28 cellular contexts compared by ENCODE assay signal in the genomic region with DNA sequence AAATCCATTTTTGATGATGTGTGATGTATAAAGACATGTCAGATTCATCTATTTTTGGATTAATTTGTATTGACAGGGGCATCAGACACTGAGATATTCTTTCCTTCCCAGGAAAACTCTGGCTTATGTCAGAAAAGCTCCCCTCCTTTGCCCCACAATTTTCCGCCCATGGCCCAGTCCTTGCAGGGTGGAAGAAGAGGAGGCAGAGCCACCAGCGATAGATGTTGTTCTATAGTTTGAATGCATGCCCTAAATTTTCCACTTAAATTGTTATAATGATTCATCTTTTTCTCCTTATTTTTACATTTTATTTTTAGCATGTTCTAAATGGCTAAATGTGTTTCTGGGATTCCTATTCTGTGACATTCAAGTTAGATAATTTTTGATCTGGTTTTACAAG.
"Had no signal": no experiment of that assay in that cellular context is flagged by ENCODE, and none has a peak within 500 bp of the region (broad histone marks: within the 10 kb centered on the region; RNA-seq: fewer than 3 reads in every experiment).

No MANE protein-coding gene starts in this region.

- H3K27me3 ChIP-seq: neutrophil, pancreas, right lobe of liver, sigmoid colon, suprapubic skin, testis, tibial artery, transverse colon, upper lobe of right lung, uterus had no signal

- H3K27ac ChIP-seq: neutrophil, pancreas, prostate gland, right lobe of liver, sigmoid colon, suprapubic skin, testis, tibial artery, transverse colon, upper lobe of right lung, uterus had no signal

- H3K9me3 Mint-ChIP-seq: naive thymus-derived CD8-positive, alpha-beta T cell; natural killer cell treated with Interleukin-12 subunit alpha and Interleukin-12 subunit beta and Interleukin-15 and Interleukin-18, amount 100 ng/mL, for 72 hours; nephron progenitor cell; stimulated activated effector memory CD8-positive, alpha-beta T cell treated with anti-CD3 and anti-CD28 coated beads, Interleukin-12 subunit alpha, Interleukin-12 subunit beta, amount 100 ng/mL, for 72 hours; stimulated activated naive CD8-positive, alpha-beta T cell treated with anti-CD3 and anti-CD28 coated beads, Interleukin-15, amount 100 ng/mL, for 72 hours; type B pancreatic cell had no signal

- H3K4me3 ChIP-seq: pancreas, prostate gland, right lobe of liver, sigmoid colon, suprapubic skin, testis, tibial artery, transverse colon, upper lobe of right lung, uterus had no signal

- DNase-seq: naive B cell; naive thymus-derived CD8-positive, alpha-beta T cell; nephron progenitor cell; nucleus accumbens; pancreas; right cardiac atrium; right lobe of liver; sigmoid colon; small intestine; stimulated activated CD4-positive, alpha-beta T cell treated with anti-CD3 and anti-CD28 coated beads, Interleukin-15, amount 100 ng/mL, for 24 hours; stimulated activated CD4-positive, alpha-beta T cell treated with anti-CD3 and anti-CD28 coated beads, Interleukin-2, amount 100 ng/mL, for 24 hours; stimulated activated CD4-positive, alpha-beta T cell treated with anti-CD3 and anti-CD28 coated beads, Interleukin-4, amount 100 ng/mL, for 1 hour; stimulated activated naive CD4-positive, alpha-beta T cell; stimulated activated naive CD8-positive, alpha-beta T cell treated with anti-CD3 and anti-CD28 coated beads, Interleukin-15, amount 100 ng/mL, for 72 hours; stimulated activated naive CD8-positive, alpha-beta T cell treated with anti-CD3 and anti-CD28 coated beads, Interleukin-15, Interleukin-2, amounts not matched to agents 100 U/mL and 50 U/mL, for 24 hours; substantia nigra; testis; tibial artery; transverse colon; upper lobe of right lung; uterus had no signal

- H3K27ac Mint-ChIP-seq: naive B cell; naive thymus-derived CD8-positive, alpha-beta T cell; natural killer cell treated with Interleukin-12 subunit alpha and Interleukin-12 subunit beta and Interleukin-15 and Interleukin-18, amount 100 ng/mL, for 72 hours; nephron progenitor cell; stimulated activated naive CD8-positive, alpha-beta T cell treated with anti-CD3 and anti-CD28 coated beads, Interleukin-15, amount 100 ng/mL, for 72 hours; type B pancreatic cell had no signal

- H3K27me3 Mint-ChIP-seq: naive B cell; naive thymus-derived CD8-positive, alpha-beta T cell; natural killer cell treated with Interleukin-12 subunit alpha and Interleukin-12 subunit beta and Interleukin-15 and Interleukin-18, amount 100 ng/mL, for 72 hours; stimulated activated naive CD8-positive, alpha-beta T cell treated with anti-CD3 and anti-CD28 coated beads, Interleukin-15, amount 100 ng/mL, for 72 hours; type B pancreatic cell had no signal

- H3K4me1 Mint-ChIP-seq: naive B cell; nephron progenitor cell; neural crest cell; stimulated activated naive CD8-positive, alpha-beta T cell treated with anti-CD3 and anti-CD28 coated beads, Interleukin-15, amount 100 ng/mL, for 72 hours had no signal

- ATAC-seq: naive thymus-derived CD8-positive, alpha-beta T cell; natural killer cell treated with Interleukin-12 subunit alpha and Interleukin-12 subunit beta and Interleukin-15 and Interleukin-18, amount 100 ng/mL, for 72 hours; pancreas; right cardiac atrium; right lobe of liver; stimulated activated effector memory CD8-positive, alpha-beta T cell treated with anti-CD3 and anti-CD28 coated beads, Interleukin-12 subunit alpha, Interleukin-12 subunit beta, amount 100 ng/mL, for 72 hours; stimulated activated naive CD8-positive, alpha-beta T cell treated with anti-CD3 and anti-CD28 coated beads, Interleukin-15, amount 100 ng/mL, for 72 hours; stimulated activated naive CD8-positive, alpha-beta T cell treated with anti-CD3 and anti-CD28 coated beads, Interleukin-15, Interleukin-2, amounts not matched to agents 100 U/mL and 50 U/mL, for 24 hours; upper lobe of right lung had no signal

- H3K4me3 Mint-ChIP-seq: naive B cell; naive thymus-derived CD8-positive, alpha-beta T cell; natural killer cell treated with Interleukin-12 subunit alpha and Interleukin-12 subunit beta and Interleukin-15 and Interleukin-18, amount 100 ng/mL, for 72 hours; nephron progenitor cell; neural crest cell; stimulated activated effector memory CD8-positive, alpha-beta T cell treated with anti-CD3 and anti-CD28 coated beads, Interleukin-12 subunit alpha, Interleukin-12 subunit beta, amount 100 ng/mL, for 72 hours; stimulated activated naive CD8-positive, alpha-beta T cell treated with anti-CD3 and anti-CD28 coated beads, Interleukin-15, amount 100 ng/mL, for 72 hours; type B pancreatic cell had no signal
